In genomic region chr1:44947060-44947773, GRCh38 we compare ENCODE assay signal across 7 cellular contexts. TPM values are rescaled to one million over a fixed set of nuclear protein-coding genes. Genes with fewer than 3 reads are reported as not detected.
A peak's percentile ranks its signal among the peaks of the same experiment; 100 is the strongest.
DNase-seq lines count a peak whose midpoint lies in the region; ATAC-seq and TF ChIP-seq lines count a peak whose summit lies in the region.

No MANE protein-coding gene starts in this region.

- DNase-seq in NCI-H1105 (lab: John Stamatoyannopoulos, UW), result peak; percentile 48
- DNase-seq in adipocyte (ENCODE audit: low read depth), result peak; percentile 74
- DNase-seq in iris pigment epithelial cell (ENCODE audit: low read depth), result peak; percentile 73
- DNase-seq in thyroid gland, result peak; percentile 63 to 69
- no peak for DNase-seq in stimulated activated CD4-positive, alpha-beta T cell treated with anti-CD3 and anti-CD28 coated beads, Interleukin-15, amount 100 ng/mL, for 24 hours
- DNase-seq in NAMALWA (ENCODE audit: low spot score), result no peak

- WGBS in thyroid gland, 2 donors, result 3 to 4% methylated on average over 4 of the region's 4 CpGs

- TF ChIP-seq POLR2A in thyroid gland (IDR thresholded peaks at IDR 0.05), result no peak

- H3K4me1 ChIP-seq in adipocyte (ENCODE audit: control insufficient read depth, insufficient read depth, low read length) (peaks cover 20% of the 10 kb centered on the region), thyroid gland (peaks cover 23 to 26% of the 10 kb centered on the region in 2 donors)

- no peak overlapping the region for H3K9ac ChIP-seq in adipocyte (ENCODE audit: low read length)

- intact Hi-C loops in thyroid gland (cut with DNase I), result no loop called here

- H3K9me3 ChIP-seq in adipocyte (ENCODE audit: control insufficient read depth, low read length), result no peaks in the 10 kb centered on the region
- H3K9me3 ChIP-seq in thyroid gland, result no peaks in the 10 kb centered on the region

- H3K27me3 ChIP-seq in adipocyte (replicated peaks; ENCODE audit: control insufficient read depth, insufficient read depth, low read length) (no peaks in the 10 kb centered on the region), thyroid gland (no peaks in the 10 kb centered on the region)

- ATAC-seq in HG02981 (IDR thresholded peaks at IDR 0.05; ENCODE audit: unreplicated experiment), result no peak

- peak overlapping the region; percentile 35 for H3K4me3 ChIP-seq in adipocyte (ENCODE audit: low read length)
- H3K4me3 ChIP-seq in thyroid gland (replicated peaks in 1 of 3), result no peak overlapping the region

- H3K36me3 ChIP-seq in adipocyte (ENCODE audit: control insufficient read depth, insufficient read depth, low read length, severe bottlenecking) (no peaks in the 10 kb centered on the region), thyroid gland (no peaks in the 10 kb centered on the region)

- no peak for TF ChIP-seq CTCF in thyroid gland (IDR thresholded peaks at IDR 0.05)

- peak overlapping the region; percentile 34 to 83 (median 82) for H3K27ac ChIP-seq in thyroid gland

RNA-seq across cellular contexts. Expression of gene EIF2B3, which starts 39.2 kb away (rescaled TPM):
- total RNA-seq in thyroid gland, result 10 to 100 TPM; 16.9 to 21.3 (median 19.2) TPM

Comparison
In these comparisons a context has a peak if more than half of its experiments do, and no peak if none do; other contexts are left out.
1. DNase-seq: peak in NCI-H1105 (single experiment), adipocyte (single experiment), iris pigment epithelial cell (single experiment) and thyroid gland (2 of 2); none in stimulated activated CD4-positive, alpha-beta T cell treated with anti-CD3 and anti-CD28 coated beads, Interleukin-15, amount 100 ng/mL, for 24 hours (single experiment) and NAMALWA (single experiment).